8 cellular contexts compared by ENCODE assay signal in genomic region chr15:60392986-60393811, GRCh38. TPM values are rescaled to one million over a fixed set of nuclear protein-coding genes. Genes with fewer than 3 reads are reported as not detected.
DNase-seq lines count a peak whose midpoint lies in the region; TF ChIP-seq lines count a peak whose summit lies in the region.

No MANE protein-coding gene starts in this region.

- H3K4me1 ChIP-seq in HEK293 (ENCODE audit: control insufficient read depth, insufficient read depth, low read length) (peaks cover 49% of the 10 kb centered on the region), esophagus squamous epithelium (peaks cover 51 to 90% (median 74%) of the 10 kb centered on the region in 3 donors)

- peak overlapping the region; percentile 90 for H3K4me3 Mint-ChIP-seq in osteocyte (ENCODE audit: unreplicated experiment)

- H3K27ac ChIP-seq in HEK293 (ENCODE audit: extremely low read depth, low read depth, low read length) = peak overlapping the region; percentile 72
- H3K27ac ChIP-seq in esophagus squamous epithelium = peak overlapping the region; percentile 98 to 100 (median 98)

- peaks cover 56% of the 10 kb centered on the region for H3K36me3 Mint-ChIP-seq in osteocyte (ENCODE audit: unreplicated experiment)

- intact Hi-C loops in esophagus squamous epithelium (cut with DNase I) = no loop called here

- POLR2A ChIA-PET in HEK293 (lab: Yijun Ruan, JAX) = interaction anchor here (0.9 to 1.1 kb wide), 2 partner anchors 16 to 19 kb away, joined by 3 read pairs; no protein-coding TSS in a partner anchor

- no peaks in the 10 kb centered on the region for H3K27me3 Mint-ChIP-seq in osteocyte (ENCODE audit: unreplicated experiment)

- H3K4me3 ChIP-seq in HEK293 (ENCODE audit: low read depth, low read length) (no peak overlapping the region), esophagus squamous epithelium (peak overlapping the region; percentile 3 to 99 (median 84))

- H3K9me3 ChIP-seq in HEK293 (ENCODE audit: control insufficient read depth, insufficient read depth, low read depth, low read length) (no peaks in the 10 kb centered on the region), esophagus squamous epithelium (no peaks in the 10 kb centered on the region)

- 14% methylated on average over 8 to 9 of the region's 9 CpGs for WGBS in esophagus squamous epithelium, 2 donors

- CTCF ChIA-PET in HEK293 (lab: Yijun Ruan, JAX) = no interaction called here

- peak in 2 of 4 donors; percentile 40 to 44 for TF ChIP-seq POLR2A in esophagus squamous epithelium (IDR thresholded peaks at IDR 0.05)

- H3K27ac Mint-ChIP-seq in osteocyte (ENCODE audit: unreplicated experiment) = peak overlapping the region; percentile 95

- peaks cover 0 to 36% of the 10 kb centered on the region in 2 experiments; a peak in 2 of 3 replicates for H3K36me3 ChIP-seq in HEK293 (ENCODE audit: control insufficient read depth in 2 of 2, insufficient read depth in 1 of 2, low read length in 2 of 2)
- peaks cover 0 to 22% (median 8%) of the 10 kb centered on the region in 3 donors for H3K36me3 ChIP-seq in esophagus squamous epithelium

- no peaks in the 10 kb centered on the region for H3K9me3 Mint-ChIP-seq in osteocyte (ENCODE audit: unreplicated experiment)

- DNase-seq in AG09319 (ENCODE audit: extremely low read depth, low read depth) (peak; percentile 96), SHP77 treated with DMSO at 0.1 percent for 48 hours (lab: John Stamatoyannopoulos, UW) (peak; percentile 92), esophagus squamous epithelium (lab: John Stamatoyannopoulos, UW) (peak; percentile 8), osteocyte (ENCODE audit: extremely low spot score, unreplicated experiment) (peak; percentile 85), cerebellar nuclear complex (lab: John Stamatoyannopoulos, UW) (no peak), epidermal melanocyte (ENCODE audit: insufficient read length, low spot score) (no peak), NCI-H524 treated with DMSO at 0.1 percent for 48 hours (lab: John Stamatoyannopoulos, UW) (no peak)

- TF ChIP-seq CTCF in AG09319 (IDR thresholded peaks at IDR 0.05; ENCODE audit: low read depth, low read length) (no peak), HEK293 (tag by site-specific recombination; IDR thresholded peaks at IDR 0.05) (no peak), esophagus squamous epithelium (IDR thresholded peaks at IDR 0.05) (no peak), osteocyte (IDR thresholded peaks at IDR 0.05) (no peak)

- peaks cover 73% of the 10 kb centered on the region for H3K4me1 Mint-ChIP-seq in osteocyte (ENCODE audit: unreplicated experiment)

- no peaks in the 10 kb centered on the region for H3K27me3 ChIP-seq in esophagus squamous epithelium

TF ChIP-seq in HEK293, 187 proteins besides CTCF, POLR2A, EP300 and RAD21 (continues in another document):
- no peak for TF ChIP-seq ZNF645 (tag by site-specific recombination; IDR thresholded peaks at IDR 0.05)
- TF ChIP-seq ZNF223 (tag by site-specific recombination; IDR thresholded peaks at IDR 0.05) = no peak
- no peak for TF ChIP-seq ZBTB49 (tag by site-specific recombination; IDR thresholded peaks at IDR 0.05; ENCODE audit: low read depth)
- peak; percentile 77 for TF ChIP-seq GLIS1 (tag by site-specific recombination; IDR thresholded peaks at IDR 0.05)
- TF ChIP-seq ZNF239 (tag by site-specific recombination; IDR thresholded peaks at IDR 0.05) = no peak
- peak; percentile 43; the same call in 1 of the 2 replicates for TF ChIP-seq ZNF660 (tag by site-specific recombination; IDR thresholded peaks at IDR 0.05)
- TF ChIP-seq ZNF561 (tag by site-specific recombination; IDR thresholded peaks at IDR 0.05; ENCODE audit: borderline replicate concordance) = 0 out of 2 replicates have a peak, but pooled peaks have one; percentile 11
- TF ChIP-seq ZNF658 (tag by site-specific recombination; IDR thresholded peaks at IDR 0.05) = no peak
- peak; percentile 58 for TF ChIP-seq OSR2 (tag by site-specific recombination; IDR thresholded peaks at IDR 0.05)
- no peak for TF ChIP-seq ZSCAN4 (tag by site-specific recombination; IDR thresholded peaks at IDR 0.05)
- TF ChIP-seq ZBTB10 (tag by site-specific recombination; IDR thresholded peaks at IDR 0.05) = no peak
- TF ChIP-seq ZNF596 (tag by site-specific recombination; IDR thresholded peaks at IDR 0.05) = no peak
- 0 out of 2 replicates have a peak, but pooled peaks have one; percentile 26 for TF ChIP-seq ZNF449 (tag by site-specific recombination; IDR thresholded peaks at IDR 0.05)
- 0 out of 2 replicates have a peak, but pooled peaks have one; percentile 26 for TF ChIP-seq ZBTB8A (tag by site-specific recombination; IDR thresholded peaks at IDR 0.05)
- TF ChIP-seq ZNF48 (tag by site-specific recombination; IDR thresholded peaks at IDR 0.05) = no peak
- TF ChIP-seq ZNF626 (tag by site-specific recombination; IDR thresholded peaks at IDR 0.05) = no peak

RNA-seq across cellular contexts. Expression of gene ANXA2, which starts 4.6 kb away (rescaled TPM):
- total RNA-seq in esophagus squamous epithelium (1,000 to 10,000 TPM; 2,116 to 2,445 (median 2,399) TPM), osteocyte (2,961 and 3,149 TPM in 2 replicates)

Comparison
In these comparisons a context has a peak if more than half of its experiments do, and no peak if none do; other contexts are left out.
1. DNase-seq: peak in AG09319 (single experiment), SHP77 treated with DMSO at 0.1 percent for 48 hours (single experiment), esophagus squamous epithelium (single experiment) and osteocyte (single experiment); none in cerebellar nuclear complex (0 of 2), epidermal melanocyte (single experiment) and NCI-H524 treated with DMSO at 0.1 percent for 48 hours (single experiment).